ENCODE assay signal across 11 cellular contexts in genomic region chr7:101201695-101202602, GRCh38. TPM values are rescaled to one million over a fixed set of nuclear protein-coding genes. Genes with fewer than 3 reads are reported as not detected.
DNase-seq lines count a peak whose midpoint lies in the region; TF ChIP-seq lines count a peak whose summit lies in the region.
"Had no signal": no experiment of that assay in that cellular context is flagged by ENCODE, and none has a peak within 500 bp of the region (broad histone marks: within the 10 kb centered on the region; RNA-seq: fewer than 3 reads in every experiment).

No MANE protein-coding gene starts in this region.

- H3K4me3 ChIP-seq in fibroblast of lung (replicated peaks in 1 of 4; ENCODE audit: control extremely low read depth in 1 of 4, insufficient read depth in 1 of 4, low read depth in 3 of 4, low read length in 4 of 4) = no peak overlapping the region

- peak overlapping the region; percentile 7 for H3K9ac ChIP-seq in fibroblast of lung (ENCODE audit: insufficient read depth, low read length)

- DNase-seq in RPMI8226 (peak; percentile 83), fibroblast of lung (ENCODE audit: low read depth in 2 of 2) (no peak), retina (peak; percentile 51), Kasumi-1 (lab: John Stamatoyannopoulos, UW) (no peak), 8988T (no peak), NCI-H510A treated with DMSO at 0.1 percent for 48 hours (lab: John Stamatoyannopoulos, UW) (no peak)
- DNase-seq: caudate nucleus, hippocampal formation, NCI-H1048 had no signal

- H3K36me3 ChIP-seq in fibroblast of lung (ENCODE audit: control insufficient read depth, insufficient read depth, low read length) = peaks cover 2% of the 10 kb centered on the region

- H3K9me3 ChIP-seq in fibroblast of lung (ENCODE audit: control insufficient read depth, insufficient read depth, low read depth, low read length) = no peaks in the 10 kb centered on the region

- H2AFZ ChIP-seq in fibroblast of lung (ENCODE audit: low read length) = no peak overlapping the region

- no peaks in the 10 kb centered on the region for H3K79me2 ChIP-seq in fibroblast of lung (ENCODE audit: control insufficient read depth, insufficient read depth, low read length)

- peaks cover 28% of the 10 kb centered on the region for H3K27me3 ChIP-seq in fibroblast of lung (ENCODE audit: control insufficient read depth, insufficient read depth, low read length)

- no peak overlapping the region for H3K27ac ChIP-seq in fibroblast of lung (ENCODE audit: insufficient read depth, low read length)

- no peak overlapping the region for H3K4me2 ChIP-seq in fibroblast of lung (ENCODE audit: extremely low read depth, insufficient read depth, low read length)

- no peaks in the 10 kb centered on the region for H4K20me1 ChIP-seq in fibroblast of lung (ENCODE audit: control insufficient read depth, extremely low read depth, insufficient read depth, low read length)

- no peak for TF ChIP-seq CTCF in fibroblast of lung (conservative IDR thresholded peaks at IDR 0.05 in 1 of 2, IDR thresholded peaks at IDR 0.05 in 1 of 2; ENCODE audit: low read depth in 1 of 2, low read length in 2 of 2)

- peaks cover 2% of the 10 kb centered on the region for H3K4me1 ChIP-seq in fibroblast of lung (ENCODE audit: control insufficient read depth, extremely low read depth, insufficient read depth, low read length)

RNA-seq across cellular contexts. Expression of gene MOGAT3, which starts 1.1 kb away (rescaled TPM):
- not detected in 2 replicates for total RNA-seq in fibroblast of lung
- not detected in 2 replicates for polyA plus RNA-seq in fibroblast of lung
- not detected in 2 replicates for polyA plus RNA-seq in fibroblast of lung (2012)
- 1.5 TPM in 1 of 2 replicates, not detected in the other for polyA minus RNA-seq in fibroblast of lung (ENCODE audit: low replicate concordance)
- total RNA-seq: activated CD8-positive, alpha-beta memory T cell treated with anti-CD3 and anti-CD28 coated beads for 36 hours; progenitor cell of endocrine pancreas had no signal

RNA-seq across cellular contexts. Expression of gene PLOD3, which starts 15.4 kb away (rescaled TPM):
- total RNA-seq in fibroblast of lung = 52.4 and 89.0 TPM in 2 replicates
- 86.0 and 106 TPM in 2 replicates for polyA plus RNA-seq in fibroblast of lung
- polyA plus RNA-seq in fibroblast of lung (2012) = 106 and 144 TPM in 2 replicates
- 163 and 209 TPM in 2 replicates for polyA minus RNA-seq in fibroblast of lung (ENCODE audit: low replicate concordance)

RNA-seq across cellular contexts. Expression of gene ZNHIT1, which starts 16.0 kb away (rescaled TPM):
- 62.1 and 62.9 TPM in 2 replicates for total RNA-seq in fibroblast of lung
- polyA plus RNA-seq in fibroblast of lung = 33.9 and 36.6 TPM in 2 replicates
- polyA plus RNA-seq in fibroblast of lung (2012) = 80.0 and 80.5 TPM in 2 replicates
- 14.4 and 21.7 TPM in 2 replicates for polyA minus RNA-seq in fibroblast of lung (ENCODE audit: low replicate concordance)

RNA-seq across cellular contexts. Expression of gene NAT16, which starts 21.9 kb away (rescaled TPM):
- not detected in 2 replicates for total RNA-seq in fibroblast of lung
- polyA plus RNA-seq in fibroblast of lung = not detected in 2 replicates
- polyA plus RNA-seq in fibroblast of lung (2012) = not detected in 2 replicates
- not detected in 2 replicates for polyA minus RNA-seq in fibroblast of lung (ENCODE audit: low replicate concordance)
- total RNA-seq: activated CD8-positive, alpha-beta memory T cell treated with anti-CD3 and anti-CD28 coated beads for 36 hours; progenitor cell of endocrine pancreas had no signal

RNA-seq across cellular contexts. Expression of gene CLDN15, which starts 35.7 kb away (rescaled TPM):
- total RNA-seq in fibroblast of lung = 2.6 and 3.1 TPM in 2 replicates
- polyA plus RNA-seq in fibroblast of lung = 1.6 and 1.8 TPM in 2 replicates
- polyA plus RNA-seq in fibroblast of lung (2012) = 1.7 TPM in 2 replicates
- 3.7 and 4.0 TPM in 2 replicates for polyA minus RNA-seq in fibroblast of lung (ENCODE audit: low replicate concordance)

Comparison
In these comparisons a context has a peak if more than half of its experiments do, and no peak if none do; other contexts are left out.
1. DNase-seq: peak in RPMI8226 (single experiment) and retina (single experiment); none in fibroblast of lung (0 of 2), Kasumi-1 (0 of 2), 8988T (single experiment) and NCI-H510A treated with DMSO at 0.1 percent for 48 hours (single experiment).